27 cellular contexts compared by ENCODE assay signal in the genomic region with DNA sequence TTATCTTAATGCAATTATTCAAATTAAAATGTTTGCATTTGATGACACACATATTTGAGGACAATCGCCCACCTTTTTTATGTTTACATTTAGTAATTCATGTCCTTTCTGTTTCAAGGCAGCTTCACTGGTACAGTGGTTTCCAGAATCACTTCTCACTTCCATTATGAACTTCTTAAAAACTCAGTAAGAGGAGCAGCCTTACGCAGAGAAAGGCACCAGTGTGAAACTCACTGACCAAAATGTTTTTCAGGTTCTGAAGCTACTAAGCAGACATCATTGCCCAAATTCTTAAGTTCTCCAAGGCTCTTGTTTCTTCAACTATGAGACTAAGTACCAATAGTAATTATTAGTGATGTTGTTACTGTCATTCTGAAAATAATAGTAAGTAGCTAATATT.
"Had no signal": no experiment of that assay in that cellular context is flagged by ENCODE, and none has a peak within 500 bp of the region (broad histone marks: within the 10 kb centered on the region; RNA-seq: fewer than 3 reads in every experiment).

No MANE protein-coding gene starts in this region.

- H3K36me3 Mint-ChIP-seq: immature natural killer cell; stimulated activated memory B cell treated with anti-CD40 and anti-IgM and Interleukin-4, amounts not matched to agents 10 μg/mL and 1 μg/mL and 100 μg/mL, for 72 hours; type B pancreatic cell had no signal

- H3K9me3 ChIP-seq: lower lobe of right lung, neutrophil, right lobe of liver, tibial nerve, uterus had no signal

- DNase-seq: hypothalamus; immature natural killer cell; kidney; left colon; left lung; lower lobe of right lung; mammary epithelial cell; mesenchymal stem cell; naive thymus-derived CD8-positive, alpha-beta T cell; occipital lobe; right lobe of liver; stimulated activated CD4-positive, alpha-beta T cell treated with anti-CD3 and anti-CD28 coated beads, Interleukin-1b, Interleukin-23, amount 100 ng/mL, for 48 hours; stimulated activated CD4-positive, alpha-beta T cell treated with anti-CD3 and anti-CD28 coated beads, Interleukin-2, amount 100 ng/mL, for 48 hours; stimulated activated CD4-positive, alpha-beta T cell treated with anti-CD3 and anti-CD28 coated beads, Interleukin-4, amount 100 ng/mL, for 4 hours; stimulated activated CD8-positive, alpha-beta memory T cell treated with anti-CD3 and anti-CD28 coated beads, Interleukin-4, amount 100 ng/mL, for 48 hours; stimulated activated naive CD4-positive, alpha-beta T cell treated with Interleukin-2 at 50 U/mL for 16 hours; stimulated activated naive CD8-positive, alpha-beta T cell treated with anti-CD3 and anti-CD28 coated beads, Interleukin-15, amount 100 ng/mL, for 72 hours; substantia nigra; uterus had no signal

- H3K4me2 ChIP-seq: smooth muscle cell had no signal

- H3K27ac ChIP-seq: left lung, lower lobe of right lung, neutrophil, parathyroid adenoma, right lobe of liver, tibial nerve, uterus had no signal

- H3K9me3 Mint-ChIP-seq: neural crest cell, type B pancreatic cell had no signal

- H3K79me2 ChIP-seq: parathyroid adenoma had no signal

- H3K4me3 ChIP-seq: left lung, lower lobe of right lung, right lobe of liver, smooth muscle cell, tibial nerve, uterus had no signal

- H3K4me1 ChIP-seq: left lung, lower lobe of right lung, parathyroid adenoma, right lobe of liver, uterus had no signal

- H3K4me1 Mint-ChIP-seq: immature natural killer cell; naive thymus-derived CD8-positive, alpha-beta T cell; nephron; neural crest cell; stimulated activated memory B cell treated with anti-CD40 and anti-IgM and Interleukin-4, amounts not matched to agents 10 μg/mL and 1 μg/mL and 100 μg/mL, for 72 hours; stimulated activated naive CD8-positive, alpha-beta T cell treated with anti-CD3 and anti-CD28 coated beads, Interleukin-15, amount 100 ng/mL, for 72 hours had no signal

- ATAC-seq: left colon; left lung; lower lobe of right lung; naive thymus-derived CD8-positive, alpha-beta T cell; right lobe of liver; stimulated activated memory B cell treated with anti-CD40 and anti-IgM and Interleukin-4, amounts not matched to agents 10 μg/mL and 1 μg/mL and 100 μg/mL, for 72 hours; stimulated activated naive CD8-positive, alpha-beta T cell treated with anti-CD3 and anti-CD28 coated beads, Interleukin-15, amount 100 ng/mL, for 72 hours had no signal

- H3K27ac Mint-ChIP-seq: immature natural killer cell; naive thymus-derived CD8-positive, alpha-beta T cell; nephron; stimulated activated memory B cell treated with anti-CD40 and anti-IgM and Interleukin-4, amounts not matched to agents 10 μg/mL and 1 μg/mL and 100 μg/mL, for 72 hours; stimulated activated naive CD8-positive, alpha-beta T cell treated with anti-CD3 and anti-CD28 coated beads, Interleukin-15, amount 100 ng/mL, for 72 hours; type B pancreatic cell had no signal

- H3K9ac ChIP-seq: parathyroid adenoma had no signal

- H3K27me3 ChIP-seq: left lung, neutrophil, right lobe of liver, tibial nerve, uterus had no signal

- H2AFZ ChIP-seq: parathyroid adenoma had no signal

- H3K4me3 Mint-ChIP-seq: immature natural killer cell; naive thymus-derived CD8-positive, alpha-beta T cell; nephron; neural crest cell; stimulated activated memory B cell treated with anti-CD40 and anti-IgM and Interleukin-4, amounts not matched to agents 10 μg/mL and 1 μg/mL and 100 μg/mL, for 72 hours; stimulated activated naive CD8-positive, alpha-beta T cell treated with anti-CD3 and anti-CD28 coated beads, Interleukin-15, amount 100 ng/mL, for 72 hours; type B pancreatic cell had no signal

- H3K27me3 Mint-ChIP-seq: naive thymus-derived CD8-positive, alpha-beta T cell; stimulated activated memory B cell treated with anti-CD40 and anti-IgM and Interleukin-4, amounts not matched to agents 10 μg/mL and 1 μg/mL and 100 μg/mL, for 72 hours; stimulated activated naive CD8-positive, alpha-beta T cell treated with anti-CD3 and anti-CD28 coated beads, Interleukin-15, amount 100 ng/mL, for 72 hours; type B pancreatic cell had no signal

- H3K36me3 ChIP-seq: left lung, lower lobe of right lung, neutrophil, right lobe of liver, tibial nerve, uterus had no signal
